Comparison of ENCODE assay signal across 9 cellular contexts in genomic region chr1:84988588-84988987, GRCh38.
DNase-seq lines count a peak whose midpoint lies in the region; ATAC-seq and FAIRE-seq lines count a peak whose summit lies in the region.
"Had no signal": no experiment of that assay in that cellular context is flagged by ENCODE, and none has a peak within 500 bp of the region (broad histone marks: within the 10 kb centered on the region; RNA-seq: fewer than 3 reads in every experiment).

No MANE protein-coding gene starts in this region.

- no peaks in the 10 kb centered on the region for H3K27me3 Mint-ChIP-seq in activated naive CD8-positive, alpha-beta T cell

- H3K36me3 Mint-ChIP-seq in activated naive CD8-positive, alpha-beta T cell, result peaks cover 7% of the 10 kb centered on the region

- H3K27ac Mint-ChIP-seq in activated naive CD8-positive, alpha-beta T cell, result no peak overlapping the region

- DNase-seq in NCI-H187 treated with DMSO at 0.1 percent for 48 hours (lab: John Stamatoyannopoulos, UW), result no peak
- no peak for DNase-seq in HK-2 (ENCODE audit: unreplicated experiment)
- DNase-seq in HTR-8/SVneo (ENCODE audit: insufficient read length, low spot score), result no peak
- DNase-seq in activated CD8-positive, alpha-beta memory T cell treated with anti-CD3 and anti-CD28 coated beads, Interleukin-2, amount 50 U/mL, for 4 hours, result no peak
- DNase-seq: SJCRH30 had no signal

- no peak for FAIRE-seq in HTR-8/SVneo (lab: Jason Lieb, UNC)

- H3K9me3 Mint-ChIP-seq in activated naive CD8-positive, alpha-beta T cell (ENCODE audit: low read depth), result no peaks in the 10 kb centered on the region

- ATAC-seq in GM18511 (IDR thresholded peaks at IDR 0.05; ENCODE audit: unreplicated experiment) (peak; percentile 68), GM21381 (IDR thresholded peaks at IDR 0.05; ENCODE audit: unreplicated experiment) (peak; percentile 62), HG03139 (IDR thresholded peaks at IDR 0.05; ENCODE audit: unreplicated experiment) (peak; percentile 72)

- H3K4me3 Mint-ChIP-seq in activated naive CD8-positive, alpha-beta T cell, result peak overlapping the region; percentile 7

- peaks cover 16% of the 10 kb centered on the region for H3K4me1 Mint-ChIP-seq in activated naive CD8-positive, alpha-beta T cell (ENCODE audit: low read depth)
